ENCODE assay signal across 1 cellular context in the genomic region with DNA sequence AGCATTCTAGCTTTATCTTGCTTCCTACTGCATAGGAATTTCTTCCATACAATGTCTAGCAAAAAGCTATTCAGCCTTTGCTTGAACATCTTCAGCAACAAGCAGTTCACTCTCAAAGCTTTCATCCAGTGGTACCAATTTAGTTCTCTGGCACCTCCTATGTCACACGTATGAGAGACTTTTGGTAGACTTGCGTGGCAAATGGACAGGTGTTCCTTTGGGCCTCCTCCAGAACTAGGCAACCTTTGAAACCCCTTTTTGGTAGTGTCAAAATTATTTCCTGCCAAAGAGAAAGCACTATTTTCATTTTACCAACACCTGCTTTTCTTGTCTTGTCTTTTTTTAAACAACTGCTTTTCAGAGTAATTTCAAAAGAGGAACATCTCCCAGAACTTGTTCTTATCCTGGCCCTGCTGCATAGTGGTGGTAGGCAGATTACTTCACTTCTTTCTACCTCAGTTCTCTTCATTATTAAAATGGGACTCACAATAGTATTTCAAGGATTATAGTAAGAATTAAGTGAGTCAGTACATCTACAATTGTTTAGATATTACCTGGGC.
TF ChIP-seq lines count a peak whose summit lies in the region.

No MANE protein-coding gene starts in this region.

TF ChIP-seq in H1, 55 proteins besides CTCF, POLR2A, EP300 and RAD21 (continued from another document):
- TF ChIP-seq ASH2L (IDR thresholded peaks at IDR 0.05; ENCODE audit: low read length) (no peak), POU5F1 (IDR thresholded peaks at IDR 0.05; ENCODE audit: low read depth, low read length) (no peak), HDAC2 (IDR thresholded peaks at IDR 0.05; ENCODE audit: borderline replicate concordance in 1 of 2, low read depth in 2 of 2, low read length in 2 of 2) (no peak), CREB1 (IDR thresholded peaks at IDR 0.05) (no peak), TAF7 (optimal IDR thresholded peaks at IDR 0.05; ENCODE audit: borderline replicate concordance, low read depth, low read length) (no peak), SP2 (IDR thresholded peaks at IDR 0.05; ENCODE audit: low read length) (no peak), SAP30 (IDR thresholded peaks at IDR 0.05; ENCODE audit: insufficient read depth, insufficient replicate concordance, low read length) (no peak), KDM4A (IDR thresholded peaks at IDR 0.05; ENCODE audit: low read depth, low read length, severe bottlenecking) (no peak), CBX8 (IDR thresholded peaks at IDR 0.05; ENCODE audit: borderline replicate concordance, low read depth, low read length) (no peak), JUND (IDR thresholded peaks at IDR 0.05; ENCODE audit: low read length) (no peak), EZH2 (IDR thresholded peaks at IDR 0.05; ENCODE audit: low read depth, low read length, severe bottlenecking) (no peak), TBP (IDR thresholded peaks at IDR 0.05; ENCODE audit: low read depth, low read length) (no peak)
- TF ChIP-seq, protein P1, sequence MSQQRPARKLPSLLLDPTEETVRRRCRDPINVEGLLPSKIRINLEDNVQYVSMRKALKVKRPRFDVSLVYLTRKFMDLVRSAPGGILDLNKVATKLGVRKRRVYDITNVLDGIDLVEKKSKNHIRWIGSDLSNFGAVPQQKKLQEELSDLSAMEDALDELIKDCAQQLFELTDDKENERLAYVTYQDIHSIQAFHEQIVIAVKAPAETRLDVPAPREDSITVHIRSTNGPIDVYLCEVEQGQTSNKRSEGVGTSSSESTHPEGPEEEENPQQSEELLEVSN (IDR thresholded peaks at IDR 0.05), result no peak
- TF ChIP-seq, protein P2, sequence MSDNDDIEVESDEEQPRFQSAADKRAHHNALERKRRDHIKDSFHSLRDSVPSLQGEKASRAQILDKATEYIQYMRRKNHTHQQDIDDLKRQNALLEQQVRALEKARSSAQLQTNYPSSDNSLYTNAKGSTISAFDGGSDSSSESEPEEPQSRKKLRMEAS (IDR thresholded peaks at IDR 0.05), result no peak
- TF ChIP-seq, protein P3, sequence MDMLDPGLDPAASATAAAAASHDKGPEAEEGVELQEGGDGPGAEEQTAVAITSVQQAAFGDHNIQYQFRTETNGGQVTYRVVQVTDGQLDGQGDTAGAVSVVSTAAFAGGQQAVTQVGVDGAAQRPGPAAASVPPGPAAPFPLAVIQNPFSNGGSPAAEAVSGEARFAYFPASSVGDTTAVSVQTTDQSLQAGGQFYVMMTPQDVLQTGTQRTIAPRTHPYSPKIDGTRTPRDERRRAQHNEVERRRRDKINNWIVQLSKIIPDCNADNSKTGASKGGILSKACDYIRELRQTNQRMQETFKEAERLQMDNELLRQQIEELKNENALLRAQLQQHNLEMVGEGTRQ (IDR thresholded peaks at IDR 0.05; ENCODE audit: low read length), result no peak
